Comparison of ENCODE assay signal across 8 cellular contexts in genomic region chr6:5214570-5215052, GRCh38. TPM values are rescaled to one million over a fixed set of nuclear protein-coding genes. Genes with fewer than 3 reads are reported as not detected.
DNase-seq lines count a peak whose midpoint lies in the region; ATAC-seq, FAIRE-seq and TF ChIP-seq lines count a peak whose summit lies in the region.

No MANE protein-coding gene starts in this region.

- H3K79me2 ChIP-seq in PC-3 (ENCODE audit: low read length), result no peaks in the 10 kb centered on the region

- H3K4me2 ChIP-seq in PC-3 (ENCODE audit: low read length), result no peak overlapping the region; the same call in 1 of the 2 replicates

- peak; percentile 67 for TF ChIP-seq CTCF in activated CD8-positive, alpha-beta T cell treated with anti-CD3 and anti-CD28 coated beads for 36 hours (IDR thresholded peaks at IDR 0.05)
- peak; percentile 87 for TF ChIP-seq CTCF in PC-3 (conservative IDR thresholded peaks at IDR 0.05; ENCODE audit: low read depth, low read length)
- peak; percentile 70 to 88 (median 72) for TF ChIP-seq CTCF in nephron (IDR thresholded peaks at IDR 0.05; ENCODE audit: unreplicated experiment in 3 of 3)

- POLR2A ChIA-PET in activated CD8-positive, alpha-beta T cell treated with anti-CD3 and anti-CD28 coated beads for 36 hours (lab: Charles Lee), result interaction anchor here (0.6 kb wide), 1 partner anchor 970 kb away, joined by 3 read pairs; no protein-coding TSS in a partner anchor
- POLR2A ChIA-PET in activated CD8-positive, alpha-beta T cell treated with anti-CD3 and anti-CD28 coated beads, Interleukin-2, amount 10 ng/mL, durations not matched to agents 7 days and 5 days (lab: Charles Lee), result no interaction called here
- POLR2A ChIA-PET in PC-3 (lab: Charles Lee; ENCODE audit: unreplicated experiment), result no interaction called here

- peak overlapping the region; percentile 16 for H3K27ac ChIP-seq in PC-3 (ENCODE audit: low read length)

- H3F3A ChIP-seq in PC-3 (ENCODE audit: low read length, unreplicated experiment), result no peaks in the 10 kb centered on the region

- no TSS peak for BruUV-seq in PC-3 (replicated peaks; lab: Mats Ljungman, UMichigan)

- H3K27ac Mint-ChIP-seq in activated CD8-positive, alpha-beta T cell treated with anti-CD3 and anti-CD28 coated beads for 36 hours, result no peak overlapping the region
- no peak overlapping the region for H3K27ac Mint-ChIP-seq in activated CD8-positive, alpha-beta T cell treated with anti-CD3 and anti-CD28 coated beads, Interleukin-2, amount 10 ng/mL, durations not matched to agents 7 days and 5 days
- H3K27ac Mint-ChIP-seq in nephron, result peak overlapping the region; percentile 60 to 90 (median 60)

- H3K36me3 ChIP-seq in PC-3 (ENCODE audit: low read depth, low read length), result peaks cover 6% of the 10 kb centered on the region; the same call in 1 of the 2 replicates

- peaks cover 8% of the 10 kb centered on the region for H3K4me1 Mint-ChIP-seq in activated CD8-positive, alpha-beta T cell treated with anti-CD3 and anti-CD28 coated beads for 36 hours (ENCODE audit: low read depth)
- H3K4me1 Mint-ChIP-seq in activated CD8-positive, alpha-beta T cell treated with anti-CD3 and anti-CD28 coated beads, Interleukin-2, amount 10 ng/mL, durations not matched to agents 7 days and 5 days (ENCODE audit: low read depth), result peaks cover 7% of the 10 kb centered on the region
- H3K4me1 Mint-ChIP-seq in nephron, result peaks cover 76% of the 10 kb centered on the region

- H3K4me1 ChIP-seq in PC-3 (ENCODE audit: insufficient read depth, low read length), result peaks cover 17% of the 10 kb centered on the region

- intact Hi-C loops in activated CD8-positive, alpha-beta T cell treated with anti-CD3 and anti-CD28 coated beads for 36 hours (cut with micrococcal nuclease), result no loop called here
- intact Hi-C loops in PC-3 (cut with micrococcal nuclease), result loop anchor here (1.0 to 2.0 kb wide), 3 partner anchors 47 to 188 kb away; partner anchors contain the start of gene FARS2

- FAIRE-seq in RCC 7860 (lab: Jason Lieb, UNC), result no peak

- no peaks in the 10 kb centered on the region for H3K9me2 ChIP-seq in PC-3 (replicated peaks; ENCODE audit: low read length)

- H3K4me3 ChIP-seq in PC-3 (ENCODE audit: low read length), result no peak overlapping the region

- H3K36me3 Mint-ChIP-seq in activated CD8-positive, alpha-beta T cell treated with anti-CD3 and anti-CD28 coated beads for 36 hours (ENCODE audit: low read depth), result peaks cover 13% of the 10 kb centered on the region
- H3K36me3 Mint-ChIP-seq in activated CD8-positive, alpha-beta T cell treated with anti-CD3 and anti-CD28 coated beads, Interleukin-2, amount 10 ng/mL, durations not matched to agents 7 days and 5 days (ENCODE audit: low read depth), result peaks cover 2% of the 10 kb centered on the region
- peaks cover 8% of the 10 kb centered on the region for H3K36me3 Mint-ChIP-seq in nephron (ENCODE audit: low read depth)

- CTCF ChIA-PET in activated CD8-positive, alpha-beta T cell treated with anti-CD3 and anti-CD28 coated beads for 36 hours (lab: Charles Lee), result interaction anchor here (0.6 to 3.3 kb wide), 8 partner anchors 11 to 170 kb away, joined by 3 to 17 read pairs (median 6); no protein-coding TSS in a partner anchor
- CTCF ChIA-PET in activated CD8-positive, alpha-beta T cell treated with anti-CD3 and anti-CD28 coated beads, Interleukin-2, amount 10 ng/mL, durations not matched to agents 7 days and 5 days (lab: Charles Lee), result interaction anchor here (2.0 to 2.9 kb wide), 3 partner anchors 40 to 86 kb away, joined by 6 to 18 read pairs (median 6); no protein-coding TSS in a partner anchor
- CTCF ChIA-PET in PC-3 (lab: Charles Lee), result interaction anchor here (0.6 to 1.4 kb wide), 3 partner anchors 71 to 470 kb away, joined by 4 to 9 read pairs (median 6); no protein-coding TSS in a partner anchor

- DNase-seq in activated CD8-positive, alpha-beta T cell treated with anti-CD3 and anti-CD28 coated beads for 36 hours, result peak; percentile 47
- no peak for DNase-seq in activated CD8-positive, alpha-beta T cell treated with anti-CD3 and anti-CD28 coated beads, Interleukin-2, amount 10 ng/mL, durations not matched to agents 7 days and 5 days
- DNase-seq in PC-3 (peak; percentile 58), ecto neural progenitor cell (ENCODE audit: low spot score) (peak; percentile 81), RCC 7860 (ENCODE audit: low spot score) (no peak)
- no peak for DNase-seq in NK-92 treated with Interleukin-12 subunit alpha and Interleukin-12 subunit beta, amount 100 ng/mL, for 24 hours (lab: John Stamatoyannopoulos, UW)

- H3K9ac ChIP-seq in PC-3 (ENCODE audit: low read length), result no peak overlapping the region

- no peaks in the 10 kb centered on the region for H3K9me3 Mint-ChIP-seq in activated CD8-positive, alpha-beta T cell treated with anti-CD3 and anti-CD28 coated beads for 36 hours
- H3K9me3 Mint-ChIP-seq in activated CD8-positive, alpha-beta T cell treated with anti-CD3 and anti-CD28 coated beads, Interleukin-2, amount 10 ng/mL, durations not matched to agents 7 days and 5 days (ENCODE audit: insufficient read depth), result no peaks in the 10 kb centered on the region
- no peaks in the 10 kb centered on the region for H3K9me3 Mint-ChIP-seq in nephron

- no peak overlapping the region for H3K4me3 Mint-ChIP-seq in activated CD8-positive, alpha-beta T cell treated with anti-CD3 and anti-CD28 coated beads for 36 hours
- no peak overlapping the region for H3K4me3 Mint-ChIP-seq in activated CD8-positive, alpha-beta T cell treated with anti-CD3 and anti-CD28 coated beads, Interleukin-2, amount 10 ng/mL, durations not matched to agents 7 days and 5 days
- peak overlapping the region in 1 of 3 experiments; percentile 45 for H3K4me3 Mint-ChIP-seq in nephron

- H3K27me3 Mint-ChIP-seq in activated CD8-positive, alpha-beta T cell treated with anti-CD3 and anti-CD28 coated beads for 36 hours, result no peaks in the 10 kb centered on the region
- H3K27me3 Mint-ChIP-seq in activated CD8-positive, alpha-beta T cell treated with anti-CD3 and anti-CD28 coated beads, Interleukin-2, amount 10 ng/mL, durations not matched to agents 7 days and 5 days (ENCODE audit: low read depth), result no peaks in the 10 kb centered on the region
- no peaks in the 10 kb centered on the region for H3K27me3 Mint-ChIP-seq in nephron (ENCODE audit: low read depth)

- no peak overlapping the region for H2AFZ ChIP-seq in PC-3 (ENCODE audit: low read length)

- no peaks in the 10 kb centered on the region for H4K20me1 ChIP-seq in PC-3 (ENCODE audit: low read length)

- peak; percentile 69 for ATAC-seq in activated CD8-positive, alpha-beta T cell treated with anti-CD3 and anti-CD28 coated beads for 36 hours
- no peak for ATAC-seq in activated CD8-positive, alpha-beta T cell treated with anti-CD3 and anti-CD28 coated beads, Interleukin-2, amount 10 ng/mL, durations not matched to agents 7 days and 5 days
- ATAC-seq in PC-3, result peak; percentile 69
- ATAC-seq in HG03097 (IDR thresholded peaks at IDR 0.05; ENCODE audit: low FRiP score, unreplicated experiment), result no peak

- H3K27me3 ChIP-seq in PC-3 (ENCODE audit: low read length), result no peaks in the 10 kb centered on the region

- no peaks in the 10 kb centered on the region for H3K9me3 ChIP-seq in PC-3 (ENCODE audit: low read length)

RNA-seq across cellular contexts. Expression of gene LYRM4, which starts 46.1 kb away (rescaled TPM):
- 10 to 100 TPM; 43.5 to 50.6 TPM for total RNA-seq in activated CD8-positive, alpha-beta T cell treated with anti-CD3 and anti-CD28 coated beads for 36 hours
- total RNA-seq in activated CD8-positive, alpha-beta T cell treated with anti-CD3 and anti-CD28 coated beads, Interleukin-2, amount 10 ng/mL, durations not matched to agents 7 days and 5 days, result 10 to 100 TPM; 28.9 to 29.8 TPM
- total RNA-seq in PC-3 (2014; rRNA removed), result 18.6 and 27.7 TPM in 2 replicates

RNA-seq across cellular contexts. Expression of gene FARS2, which starts 46.7 kb away (rescaled TPM):
- 10 to 100 TPM; 15.7 to 18.5 TPM for total RNA-seq in activated CD8-positive, alpha-beta T cell treated with anti-CD3 and anti-CD28 coated beads for 36 hours
- total RNA-seq in activated CD8-positive, alpha-beta T cell treated with anti-CD3 and anti-CD28 coated beads, Interleukin-2, amount 10 ng/mL, durations not matched to agents 7 days and 5 days, result 10 to 100 TPM; 16.7 to 20.2 TPM
- total RNA-seq in PC-3 (2014; rRNA removed), result 18.4 and 23.0 TPM in 2 replicates

Comparison
In these comparisons a context has a peak if more than half of its experiments do, and no peak if none do; other contexts are left out.
1. ATAC-seq: peak in activated CD8-positive, alpha-beta T cell treated with anti-CD3 and anti-CD28 coated beads for 36 hours (single experiment) and PC-3 (single experiment); none in activated CD8-positive, alpha-beta T cell treated with anti-CD3 and anti-CD28 coated beads, Interleukin-2, amount 10 ng/mL, durations not matched to agents 7 days and 5 days (single experiment) and HG03097 (single experiment).
2. DNase-seq: peak in activated CD8-positive, alpha-beta T cell treated with anti-CD3 and anti-CD28 coated beads for 36 hours (single experiment), PC-3 (single experiment) and ecto neural progenitor cell (single experiment); none in activated CD8-positive, alpha-beta T cell treated with anti-CD3 and anti-CD28 coated beads, Interleukin-2, amount 10 ng/mL, durations not matched to agents 7 days and 5 days (single experiment), NK-92 treated with Interleukin-12 subunit alpha and Interleukin-12 subunit beta, amount 100 ng/mL, for 24 hours (single experiment) and RCC 7860 (single experiment).
3. H3K27ac Mint-ChIP-seq: peak in nephron (3 of 3); none in activated CD8-positive, alpha-beta T cell treated with anti-CD3 and anti-CD28 coated beads for 36 hours (single experiment) and activated CD8-positive, alpha-beta T cell treated with anti-CD3 and anti-CD28 coated beads, Interleukin-2, amount 10 ng/mL, durations not matched to agents 7 days and 5 days (single experiment).
4. Peak in every context shown above with its lines, with median percentiles within 50 percentile points of each other: CTCF ChIP-seq.